ENCODE assay signal across 8 cellular contexts in the genomic region with DNA sequence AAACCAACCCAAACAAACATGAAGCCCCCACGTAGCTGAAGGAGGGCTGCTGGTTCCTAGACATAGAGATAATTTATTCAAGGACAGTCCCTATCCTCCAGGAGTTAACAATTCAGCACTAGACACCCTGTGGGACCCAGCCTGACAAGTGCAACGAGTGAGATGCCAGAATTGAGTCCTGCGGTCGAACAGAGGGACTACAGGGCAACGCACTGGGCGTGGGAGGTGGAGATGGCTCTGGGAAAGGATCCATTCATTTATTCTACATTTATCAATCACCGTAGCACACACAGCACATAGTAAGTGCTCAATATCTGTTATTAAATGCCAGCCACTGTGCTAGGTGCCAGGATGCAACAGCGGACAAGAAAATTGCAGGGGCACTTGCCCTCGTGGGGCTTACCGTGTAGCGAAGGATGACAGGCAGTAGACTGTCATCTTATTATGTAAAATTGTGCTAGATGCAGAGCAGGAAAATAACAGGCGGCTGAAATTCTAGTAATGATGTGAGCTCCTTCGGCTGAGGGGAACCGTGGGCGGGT. TPM values are rescaled to one million over a fixed set of nuclear protein-coding genes. Genes with fewer than 3 reads are reported as not detected.
A peak's percentile ranks its signal among the peaks of the same experiment; 100 is the strongest.
DNase-seq lines count a peak whose midpoint lies in the region; ATAC-seq and TF ChIP-seq lines count a peak whose summit lies in the region.

No MANE protein-coding gene starts in this region.

- no peak for TF ChIP-seq EP300 in SK-N-SH (IDR thresholded peaks at IDR 0.05; ENCODE audit: borderline replicate concordance in 1 of 2, low read depth in 1 of 2, low read length in 1 of 2)

- H3K4me3 Mint-ChIP-seq in T-cell = peak overlapping the region; percentile 83 to 91 (median 86)

- H3K79me2 ChIP-seq in SK-N-SH (ENCODE audit: insufficient read depth) = no peaks in the 10 kb centered on the region
- H3K79me2 ChIP-seq in fibroblast of lung (ENCODE audit: control insufficient read depth, insufficient read depth, low read length) = no peaks in the 10 kb centered on the region

- H3K27me3 ChIP-seq in SK-N-SH (ENCODE audit: insufficient read depth) (no peaks in the 10 kb centered on the region), fibroblast of lung (ENCODE audit: control insufficient read depth, insufficient read depth, low read length) (no peaks in the 10 kb centered on the region), psoas muscle (ENCODE audit: insufficient read depth in 3 of 3, low read length in 2 of 3) (no peaks in the 10 kb centered on the region)

- H3K4me1 ChIP-seq in SK-N-SH (ENCODE audit: control insufficient read depth in 1 of 2, insufficient read depth in 2 of 2, low read depth in 1 of 2, low read length in 1 of 2) = peaks cover 12 to 17% of the 10 kb centered on the region in 2 experiments; a peak in 3 of 4 replicates
- H3K4me1 ChIP-seq in fibroblast of lung (ENCODE audit: control insufficient read depth, extremely low read depth, insufficient read depth, low read length) = peaks cover 2% of the 10 kb centered on the region
- peaks cover 16% of the 10 kb centered on the region for H3K4me1 ChIP-seq in psoas muscle

- H3K9me3 Mint-ChIP-seq in T-cell = no peaks in the 10 kb centered on the region

- no peaks in the 10 kb centered on the region for H3K9me2 ChIP-seq in SK-N-SH

- H4K20me1 ChIP-seq in SK-N-SH (ENCODE audit: insufficient read depth) (no peaks in the 10 kb centered on the region), fibroblast of lung (ENCODE audit: control insufficient read depth, extremely low read depth, insufficient read depth, low read length) (no peaks in the 10 kb centered on the region)

- H3K9me3 ChIP-seq in SK-N-SH (no peaks in the 10 kb centered on the region), fibroblast of lung (ENCODE audit: control insufficient read depth, insufficient read depth, low read depth, low read length) (no peaks in the 10 kb centered on the region), psoas muscle (no peaks in the 10 kb centered on the region)

- H3K27me3 Mint-ChIP-seq in T-cell = no peaks in the 10 kb centered on the region

- peak overlapping the region; percentile 39 to 70; a peak in 2 of 4 replicates for H3K27ac ChIP-seq in SK-N-SH (ENCODE audit: low read depth in 2 of 2, low read length in 1 of 2)
- no peak overlapping the region for H3K27ac ChIP-seq in fibroblast of lung (ENCODE audit: insufficient read depth, low read length)
- H3K27ac ChIP-seq in psoas muscle = peak overlapping the region; percentile 80

- H2AFZ ChIP-seq in SK-N-SH (ENCODE audit: low read depth) (peak overlapping the region; percentile 92), fibroblast of lung (ENCODE audit: low read length) (peak overlapping the region; percentile 96)

- peak overlapping the region; percentile 58; the same call in 1 of the 2 replicates for H3K9ac ChIP-seq in SK-N-SH
- H3K9ac ChIP-seq in fibroblast of lung (ENCODE audit: insufficient read depth, low read length) = no peak overlapping the region

- H3K27ac Mint-ChIP-seq in T-cell = peak overlapping the region; percentile 41 to 92

- H3F3A ChIP-seq in SK-N-SH (replicated peaks; ENCODE audit: insufficient read depth) = no peaks in the 10 kb centered on the region

- peak overlapping the region; percentile 70 to 87 for H3K4me3 ChIP-seq in SK-N-SH (ENCODE audit: low read depth in 2 of 2, low read length in 1 of 2)
- H3K4me3 ChIP-seq in fibroblast of lung (replicated peaks in 1 of 4; ENCODE audit: control extremely low read depth in 1 of 4, insufficient read depth in 1 of 4, low read depth in 3 of 4, low read length in 4 of 4) = peak overlapping the region; percentile 55 to 86 (median 82)
- peak overlapping the region; percentile 90 for H3K4me3 ChIP-seq in psoas muscle

- WGBS in SK-N-SH (ENCODE audit: low lambda C conversion rate) = 31% methylated on average over 15 of the region's 15 CpGs
- WGBS in psoas muscle, 3 donors = 12 to 23% (median 13%) methylated on average over 15 of the region's 15 CpGs

- no peaks in the 10 kb centered on the region for H3K36me3 Mint-ChIP-seq in T-cell

- no peak for TF ChIP-seq CTCF in SK-N-SH (IDR thresholded peaks at IDR 0.05)
- TF ChIP-seq CTCF in fibroblast of lung (conservative IDR thresholded peaks at IDR 0.05 in 1 of 2, IDR thresholded peaks at IDR 0.05 in 1 of 2; ENCODE audit: low read depth in 1 of 2, low read length in 2 of 2) = no peak
- TF ChIP-seq CTCF in psoas muscle (IDR thresholded peaks at IDR 0.05) = no peak

- intact Hi-C loops in psoas muscle (cut with DNase I) = loop anchor here in 1 of 2 donors (2.0 kb wide), 1 partner anchor 75 kb away; no protein-coding TSS in a partner anchor

- no peaks in the 10 kb centered on the region for H3K36me3 ChIP-seq in SK-N-SH (replicated peaks in 1 of 2; ENCODE audit: control insufficient read depth in 1 of 2, insufficient read depth in 2 of 2, low read length in 1 of 2)
- no peaks in the 10 kb centered on the region for H3K36me3 ChIP-seq in fibroblast of lung (ENCODE audit: control insufficient read depth, insufficient read depth, low read length)
- no peaks in the 10 kb centered on the region for H3K36me3 ChIP-seq in psoas muscle (ENCODE audit: insufficient read depth in 1 of 2, low read depth in 1 of 2)

- no peak for TF ChIP-seq RAD21 in SK-N-SH (IDR thresholded peaks at IDR 0.05; ENCODE audit: low read length)

- ATAC-seq in SK-N-SH treated with all-trans-retinoic acid at 6 μM for 48 hours (no peak), T-cell (replicated peaks in 1 of 4) (no peak), psoas muscle (peak in 1 of 4 donors; percentile 8), GM18498 (IDR thresholded peaks at IDR 0.05; ENCODE audit: unreplicated experiment) (no peak)

- CTCF ChIA-PET in SK-N-SH (lab: Yijun Ruan, JAX) = interaction anchor here (0.8 to 8.1 kb wide), 16 partner anchors 11 to 112 kb away, joined by 3 to 90 read pairs (median 18); no protein-coding TSS in a partner anchor
- CTCF ChIA-PET in T-cell (lab: Charles Lee) = interaction anchor here in 1 of 2 donors (0.6 to 5.4 kb wide), 15 partner anchors 16 to 800 kb away, joined by 3 to 28 read pairs (median 4); partner anchors contain the start of gene RNF14

- H3K4me1 Mint-ChIP-seq in T-cell = peaks cover 33 to 39% (median 36%) of the 10 kb centered on the region in 3 donors

- DNase-seq in SK-N-SH (peak; percentile 32), T-cell (peak in 1 of 34 experiments; percentile 55), fibroblast of lung (ENCODE audit: low read depth in 2 of 2) (no peak), psoas muscle (no peak), amniotic stem cell (lab: John Stamatoyannopoulos, UW) (no peak), NCI-H187 (lab: John Stamatoyannopoulos, UW) (no peak)

- H3K4me2 ChIP-seq in SK-N-SH (peak overlapping the region; percentile 80), fibroblast of lung (ENCODE audit: extremely low read depth, insufficient read depth, low read length) (peak overlapping the region; percentile 97)

- POLR2A ChIA-PET in SK-N-SH (lab: Yijun Ruan, JAX) (interaction anchor here (1.0 to 1.6 kb wide), 3 partner anchors 24 to 103 kb away, joined by 3 to 4 read pairs (median 4); no protein-coding TSS in a partner anchor), T-cell (lab: Charles Lee) (interaction anchor here in 1 of 2 donors (0.6 to 0.7 kb wide), 3 partner anchors 14 to 800 kb away, joined by 3 read pairs; partner anchors contain the start of gene RNF14)

TF ChIP-seq in SK-N-SH, 30 proteins besides CTCF, POLR2A, EP300 and RAD21:
- TF ChIP-seq, protein P1, sequence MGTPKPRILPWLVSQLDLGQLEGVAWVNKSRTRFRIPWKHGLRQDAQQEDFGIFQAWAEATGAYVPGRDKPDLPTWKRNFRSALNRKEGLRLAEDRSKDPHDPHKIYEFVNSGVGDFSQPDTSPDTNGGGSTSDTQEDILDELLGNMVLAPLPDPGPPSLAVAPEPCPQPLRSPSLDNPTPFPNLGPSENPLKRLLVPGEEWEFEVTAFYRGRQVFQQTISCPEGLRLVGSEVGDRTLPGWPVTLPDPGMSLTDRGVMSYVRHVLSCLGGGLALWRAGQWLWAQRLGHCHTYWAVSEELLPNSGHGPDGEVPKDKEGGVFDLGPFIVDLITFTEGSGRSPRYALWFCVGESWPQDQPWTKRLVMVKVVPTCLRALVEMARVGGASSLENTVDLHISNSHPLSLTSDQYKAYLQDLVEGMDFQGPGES (IDR thresholded peaks at IDR 0.05; ENCODE audit: low read depth, low read length) = no peak
- TF ChIP-seq NFIC (IDR thresholded peaks at IDR 0.05; ENCODE audit: borderline replicate concordance) (no peak), TEAD4 (IDR thresholded peaks at IDR 0.05; ENCODE audit: borderline replicate concordance, insufficient read depth) (no peak), FOXJ3 (CRISPR knock-in tag; IDR thresholded peaks at IDR 0.05) (no peak)

TF ChIP-seq in SK-N-SH treated with all-trans-retinoic acid at 6 μM for 48 hours, 23 proteins besides CTCF, POLR2A, EP300 and RAD21:
- TF ChIP-seq SNAI2 (CRISPR knock-in tag; IDR thresholded peaks at IDR 0.05) = no peak

RNA-seq across cellular contexts. Expression of gene ARHGAP26, which starts 0.9 kb away (rescaled TPM):
- polyA plus RNA-seq in SK-N-SH (2012; rRNA removed) = 6.1 and 8.4 TPM in 2 replicates
- 4.4 and 4.6 TPM in 2 replicates for polyA plus RNA-seq in SK-N-SH (2012; cell fraction: cytosol; rRNA removed)
- polyA plus RNA-seq in SK-N-SH (2012; cell fraction: nucleus; rRNA removed) = 19.4 and 33.8 TPM in 2 replicates
- total RNA-seq in T-cell = 10 to 100 TPM; 22.8 to 49.3 (median 28.3) TPM
- total RNA-seq in fibroblast of lung = 4.4 and 6.8 TPM in 2 replicates
- polyA plus RNA-seq in fibroblast of lung = 1.8 and 4.1 TPM in 2 replicates
- polyA plus RNA-seq in fibroblast of lung (2012) = 1.5 and 5.3 TPM in 2 replicates
- polyA minus RNA-seq in fibroblast of lung (ENCODE audit: low replicate concordance) = 0.74 and 2.7 TPM in 2 replicates
- total RNA-seq in psoas muscle = 10 to 100 TPM; 12.0 to 28.7 (median 13.1) TPM
- 1 to 10 TPM; 2.5 to 6.8 (median 4.3) TPM for polyA plus RNA-seq in psoas muscle
